27 cellular contexts compared by ENCODE assay signal in genomic region chr9:12705738-12706391, GRCh38. TPM values are rescaled to one million over a fixed set of nuclear protein-coding genes. Genes with fewer than 3 reads are reported as not detected.
DNase-seq lines count a peak whose midpoint lies in the region; ATAC-seq, FAIRE-seq and TF ChIP-seq lines count a peak whose summit lies in the region.
"Had no signal": no experiment of that assay in that cellular context is flagged by ENCODE, and none has a peak within 500 bp of the region (broad histone marks: within the 10 kb centered on the region; RNA-seq: fewer than 3 reads in every experiment).

No MANE protein-coding gene starts in this region.

- H4K20me1 ChIP-seq in Loucy (ENCODE audit: insufficient read depth, low read length, poor library complexity, severe bottlenecking) (no peaks in the 10 kb centered on the region), K562 (replicated peaks; ENCODE audit: control insufficient read depth, insufficient read depth, low read length) (no peaks in the 10 kb centered on the region)
- H4K20me1 ChIP-seq: BLaER1 had no signal

- no peaks in the 10 kb centered on the region for H3F3A ChIP-seq in Loucy (ENCODE audit: low read depth)

- TF ChIP-seq EP300 in K562 (IDR thresholded peaks at IDR 0.05; ENCODE audit: low read length): no peak

- H3K9me1 ChIP-seq in K562 (ENCODE audit: control insufficient read depth, insufficient read depth, low read length): no peaks in the 10 kb centered on the region

- H2AFZ ChIP-seq in Loucy (ENCODE audit: low read length) (0 out of 2 replicates have a peak overlapping the region, but pooled peaks have one; percentile 13), K562 (ENCODE audit: low read depth, low read length) (no peak overlapping the region)
- H2AFZ ChIP-seq: GM23338 had no signal

- POLR2A ChIA-PET in K562 (lab: Yijun Ruan, JAX): no interaction called here

- H3K4me2 ChIP-seq in Loucy (ENCODE audit: low read depth, low read length, poor library complexity, severe bottlenecking): no peak overlapping the region
- no peak overlapping the region for H3K4me2 ChIP-seq in K562 (ENCODE audit: insufficient read depth, low read length)
- H3K4me2 ChIP-seq: BLaER1, GM23338 had no signal

- TF ChIP-seq CTCF in Loucy (conservative IDR thresholded peaks at IDR 0.05; ENCODE audit: low read length) (no peak), K562 (IDR thresholded peaks at IDR 0.05 in 2 of 3, conservative IDR thresholded peaks at IDR 0.05 in 1 of 3; ENCODE audit: insufficient read depth in 2 of 3, low read depth in 1 of 3, low read length in 3 of 3) (no peak), lower lobe of right lung (IDR thresholded peaks at IDR 0.05) (no peak)

- H3K27ac ChIP-seq in K562 (ENCODE audit: extremely low read depth, low read depth, low read length): no peak overlapping the region
- no peak overlapping the region for H3K27ac ChIP-seq in lower lobe of right lung
- H3K27ac ChIP-seq: BLaER1, SK-N-MC had no signal

- H3K36me3 ChIP-seq in Loucy (ENCODE audit: insufficient read depth, low read length): no peaks in the 10 kb centered on the region
- H3K36me3 ChIP-seq in K562 (ENCODE audit: control insufficient read depth, insufficient read depth, low read length): no peaks in the 10 kb centered on the region
- no peaks in the 10 kb centered on the region for H3K36me3 ChIP-seq in lower lobe of right lung
- H3K36me3 ChIP-seq: BLaER1 had no signal

- TF ChIP-seq POLR2A in K562 (conservative IDR thresholded peaks at IDR 0.05) (no peak), erythroblast (IDR thresholded peaks at IDR 0.05; ENCODE audit: low read length) (no peak)

- FAIRE-seq in GM18507 (lab: Jason Lieb, UNC) (peak; percentile 38), K562 (lab: Jason Lieb, UNC) (no peak)
- FAIRE-seq: D721Med had no signal

- H3K79me2 ChIP-seq in Loucy (ENCODE audit: insufficient read depth, low read length) (no peaks in the 10 kb centered on the region), K562 (ENCODE audit: control insufficient read depth, insufficient read depth, low read length) (no peaks in the 10 kb centered on the region)

- no peak for DNase-seq in GM18507 (ENCODE audit: extremely low spot score, insufficient read length, low read depth)
- DNase-seq in K562 (ENCODE audit: extremely low read depth in 1 of 4, low spot score in 3 of 4): no peak
- DNase-seq in renal cortical epithelial cell (ENCODE audit: low read depth): peak; percentile 93
- no peak for DNase-seq in lower lobe of right lung
- DNase-seq in erythroblast (lab: John Stamatoyannopoulos, UW): no peak
- no peak for DNase-seq in LoVo (ENCODE audit: low spot score)
- DNase-seq: CD4-positive, CD25-positive, alpha-beta regulatory T cell; H9; HFFc6; MV-4-11; NCI-H1105; NCI-H1436 treated with DMSO at 0.1 percent for 48 hours; NCI-H187 treated with DMSO at 0.1 percent for 48 hours; NCI-H2171 treated with DMSO at 0.1 percent for 48 hours; NCI-H345; NCI-H510A treated with DMSO at 0.1 percent for 48 hours; NCI-H774; SHP77 treated with DMSO at 0.1 percent for 48 hours had no signal

- no peaks in the 10 kb centered on the region for H3K9me2 ChIP-seq in Loucy (replicated peaks; ENCODE audit: low read depth, low read length)

- H3K4me1 ChIP-seq in Loucy (ENCODE audit: insufficient read depth, low read length, poor library complexity, severe bottlenecking) (no peaks in the 10 kb centered on the region), K562 (replicated peaks in 1 of 2; ENCODE audit: control insufficient read depth in 2 of 2, insufficient read depth in 2 of 2, low read length in 2 of 2) (no peaks in the 10 kb centered on the region), lower lobe of right lung (no peaks in the 10 kb centered on the region)
- H3K4me1 ChIP-seq: BLaER1 had no signal

- BruUV-seq in K562 (replicated peaks; lab: Mats Ljungman, UMichigan): no TSS peak

- H3K9ac ChIP-seq in Loucy (ENCODE audit: low read depth, low read length, poor library complexity, severe bottlenecking) (no peak overlapping the region), K562 (ENCODE audit: insufficient read depth in 1 of 2, low read depth in 2 of 2, low read length in 2 of 2) (no peak overlapping the region)
- H3K9ac ChIP-seq: BLaER1 had no signal

- WGBS in K562 (ENCODE audit: insufficient coverage, low coverage, missing lambda C conversion rate): 0% methylated on average over 1 of the region's 1 CpG

- in situ Hi-C loops in K562 (cut with MboI): no loop called here

- H3K27me3 ChIP-seq in Loucy (ENCODE audit: insufficient read depth, low read length, poor library complexity, severe bottlenecking) (no peaks in the 10 kb centered on the region), K562 (ENCODE audit: control insufficient read depth in 2 of 2, insufficient read depth in 2 of 2, low read length in 2 of 2) (no peaks in the 10 kb centered on the region), lower lobe of right lung (ENCODE audit: low read depth) (no peaks in the 10 kb centered on the region)
- H3K27me3 ChIP-seq: BLaER1 had no signal

- CTCF ChIA-PET in K562 (lab: Yijun Ruan, JAX; ENCODE audit: low intra/inter-chr PET ratio): no interaction called here

- ATAC-seq in K562 (no peak), lower lobe of right lung (no peak), GM18502 (IDR thresholded peaks at IDR 0.05; ENCODE audit: poor library complexity, unreplicated experiment) (no peak)
- ATAC-seq: GM23338, Panc1 had no signal

- intact Hi-C loops in K562 (cut with micrococcal nuclease) (no loop called here), lower lobe of right lung (cut with DNase I) (no loop called here)

- TF ChIP-seq RAD21 in K562 (CRISPR knock-in tag; conservative IDR thresholded peaks at IDR 0.05 in 1 of 2, IDR thresholded peaks at IDR 0.05 in 1 of 2): no peak

- H3K4me3 ChIP-seq in Loucy (ENCODE audit: low read length, poor library complexity, severe bottlenecking) (no peak overlapping the region), K562 (no peak overlapping the region), lower lobe of right lung (no peak overlapping the region)
- H3K4me3 ChIP-seq: BLaER1, GM23338, SK-N-MC had no signal

- no peaks in the 10 kb centered on the region for H3K9me3 ChIP-seq in Loucy (ENCODE audit: insufficient read depth, low read depth, low read length)
- no peaks in the 10 kb centered on the region for H3K9me3 ChIP-seq in K562 (replicated peaks; ENCODE audit: control insufficient read depth, insufficient read depth, low read depth, low read length)
- no peaks in the 10 kb centered on the region for H3K9me3 ChIP-seq in lower lobe of right lung
- H3K9me3 ChIP-seq: BLaER1 had no signal

TF ChIP-seq in K562, 482 proteins besides CTCF, POLR2A, EP300 and RAD21:
- TF ChIP-seq ZNF316 (IDR thresholded peaks at IDR 0.05): peak; percentile 37; the same call in 1 of the 2 replicates
- TF ChIP-seq HDAC3 (IDR thresholded peaks at IDR 0.05; ENCODE audit: borderline replicate concordance, partially characterized antibody): no peak
TF ChIP-seq in K562: peak in this region for 1.

RNA-seq across cellular contexts. Expression of gene TYRP1, which starts 12.7 kb away (rescaled TPM):
- total RNA-seq in K562 (2011; cell fraction: chromatin; rRNA removed; ENCODE audit: low replicate concordance): not detected in 2 replicates
- total RNA-seq in K562 (2011; cell fraction: nucleolus; rRNA removed): not detected in 2 replicates
- total RNA-seq in K562 (2011; cell fraction: nucleoplasm; rRNA removed): not detected in 2 replicates
- not detected in 2 replicates for total RNA-seq in K562 (2014; rRNA removed)
- total RNA-seq in K562 (2014; rRNA removed; fragmentation: Illumina TruSeq; extraction: Trizol): not detected in 2 replicates
- total RNA-seq in K562 (2015; rRNA removed; fragmentation: Illumina TruSeq; extraction: Trizol): not detected in 2 replicates
- not detected in 2 replicates for total RNA-seq in K562 (2021)
- polyA plus RNA-seq in K562 (2011; rRNA removed): not detected in 2 replicates
- not detected in 2 replicates for polyA plus RNA-seq in K562 (2011; cell fraction: cytosol; rRNA removed)
- not detected in 2 replicates for polyA plus RNA-seq in K562 (2011; cell fraction: nucleus; rRNA removed)
- not detected in 2 replicates for polyA plus RNA-seq in K562 (2012)
- polyA plus RNA-seq in K562 (2014; fragmentation: Illumina TruSeq; extraction: Trizol): not detected in 2 replicates
- polyA plus RNA-seq in K562 (2014; fragmentation: Nextera tagmentation; extraction: Ambion mirVana): not detected
- polyA plus RNA-seq in K562 (2014; rRNA removed): not detected in 2 replicates
- polyA minus RNA-seq in K562 (2011; rRNA and poly(A)+ RNA removed): not detected in 2 replicates
- not detected in 2 replicates for polyA minus RNA-seq in K562 (2011; cell fraction: cytosol; rRNA and poly(A)+ RNA removed)
- polyA minus RNA-seq in K562 (2011; cell fraction: nucleus; rRNA and poly(A)+ RNA removed): not detected in 2 replicates
- total RNA-seq in renal cortical epithelial cell: 0.45 and 0.52 TPM in 2 replicates
- total RNA-seq in lower lobe of right lung: 5.8 TPM
- total RNA-seq: CD4-positive, CD25-positive, alpha-beta regulatory T cell; GM23338; H9; HFFc6; MCF 10A had no signal
- polyA plus RNA-seq: CD4-positive, CD25-positive, alpha-beta regulatory T cell; GM23338; IgD-negative memory B cell had no signal
